Comparison of ENCODE assay signal across 18 cellular contexts in the genomic region with DNA sequence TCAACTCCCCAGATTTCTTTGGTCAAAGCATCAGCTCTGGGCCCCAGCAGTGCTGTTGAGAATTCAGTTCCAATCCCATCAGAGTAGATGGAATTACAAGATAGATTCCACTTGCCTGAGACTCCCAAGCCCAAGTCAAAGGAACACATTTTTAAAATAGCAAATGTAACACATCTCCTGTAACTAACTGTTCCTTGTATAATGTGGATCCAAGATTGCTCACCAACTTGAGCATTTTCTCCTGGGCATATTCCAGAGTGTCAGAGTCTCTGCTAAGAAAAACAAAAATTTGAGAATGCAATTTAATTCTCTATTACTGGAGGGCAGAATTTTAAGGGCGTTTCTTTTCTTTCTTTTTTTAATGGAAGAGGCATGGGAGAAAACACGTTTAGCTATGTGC.
DNase-seq lines count a peak whose midpoint lies in the region; ATAC-seq and TF ChIP-seq lines count a peak whose summit lies in the region.
"Had no signal": no experiment of that assay in that cellular context is flagged by ENCODE, and none has a peak within 500 bp of the region (broad histone marks: within the 10 kb centered on the region; RNA-seq: fewer than 3 reads in every experiment).

No MANE protein-coding gene starts in this region.

- TF ChIP-seq CTCF in osteocyte (IDR thresholded peaks at IDR 0.05) (no peak), tibial artery (IDR thresholded peaks at IDR 0.05) (no peak), WERI-Rb-1 (IDR thresholded peaks at IDR 0.05; ENCODE audit: low read depth, low read length) (no peak)

- no peak overlapping the region for H3K4me3 Mint-ChIP-seq in osteocyte (ENCODE audit: unreplicated experiment)
- H3K4me3 Mint-ChIP-seq: B cell; CD4-positive, alpha-beta memory T cell had no signal

- no peaks in the 10 kb centered on the region for H3K27me3 Mint-ChIP-seq in osteocyte (ENCODE audit: unreplicated experiment)
- H3K27me3 Mint-ChIP-seq: B cell; CD4-positive, alpha-beta memory T cell had no signal

- H3K27ac ChIP-seq in tibial artery (peak overlapping the region; percentile 1 to 8), WERI-Rb-1 (no peak overlapping the region)
- H3K27ac ChIP-seq: HL-60 had no signal

- no peaks in the 10 kb centered on the region for H3K36me3 Mint-ChIP-seq in osteocyte (ENCODE audit: unreplicated experiment)
- H3K36me3 Mint-ChIP-seq: CD4-positive, alpha-beta memory T cell had no signal

- H3K4me1 ChIP-seq in tibial artery, result peaks cover 0 to 16% (median 2%) of the 10 kb centered on the region in 4 donors
- H3K4me1 ChIP-seq: HAP-1 had no signal

- no peaks in the 10 kb centered on the region for H3K9me3 ChIP-seq in tibial artery
- H3K9me3 ChIP-seq in WERI-Rb-1 (ENCODE audit: severe bottlenecking), result no peaks in the 10 kb centered on the region
- H3K9me3 ChIP-seq: HAP-1 had no signal

- DNase-seq in astrocyte of the hippocampus (ENCODE audit: low read depth, low spot score) (peak; percentile 11), fibroblast of gingiva (ENCODE audit: low read depth) (peak; percentile 15), osteocyte (ENCODE audit: extremely low spot score, unreplicated experiment) (no peak), tibial artery (no peak), WERI-Rb-1 (no peak), dedifferentiated amniotic fluid mesenchymal stem cell (ENCODE audit: extremely low spot score) (no peak)
- DNase-seq: ACHN; C1 segment of cervical spinal cord; CD4-positive, alpha-beta memory T cell; DMS153; DMS79 treated with DMSO at 0.1 percent for 48 hours; EL; GOT3 had no signal

- H3K4me3 ChIP-seq in tibial artery (no peak overlapping the region), WERI-Rb-1 (ENCODE audit: low read depth, low read length) (no peak overlapping the region)
- H3K4me3 ChIP-seq: HAP-1 had no signal

- H3K27me3 ChIP-seq in tibial artery, result no peaks in the 10 kb centered on the region
- H3K27me3 ChIP-seq in WERI-Rb-1 (ENCODE audit: insufficient read depth, low read depth, severe bottlenecking), result no peaks in the 10 kb centered on the region

- H3K9me3 Mint-ChIP-seq in osteocyte (ENCODE audit: unreplicated experiment), result peaks cover 9% of the 10 kb centered on the region

- ATAC-seq in SK-N-SH treated with all-trans-retinoic acid at 6 μM for 48 hours, result no peak
- ATAC-seq in HG03095 (IDR thresholded peaks at IDR 0.05; ENCODE audit: unreplicated experiment), result no peak

- H3K4me1 Mint-ChIP-seq in osteocyte (ENCODE audit: unreplicated experiment), result peaks cover 20% of the 10 kb centered on the region
- H3K4me1 Mint-ChIP-seq: B cell; CD4-positive, alpha-beta memory T cell had no signal

- intact Hi-C loops in tibial artery (cut with DNase I; ENCODE audit: low total_unique reads), result no loop called here

- peak overlapping the region; percentile 53 for H3K27ac Mint-ChIP-seq in osteocyte (ENCODE audit: unreplicated experiment)
- H3K27ac Mint-ChIP-seq: B cell; CD4-positive, alpha-beta memory T cell had no signal

- H3K36me3 ChIP-seq in tibial artery (no peaks in the 10 kb centered on the region), WERI-Rb-1 (no peaks in the 10 kb centered on the region)
- H3K36me3 ChIP-seq: HAP-1 had no signal

TF ChIP-seq in SK-N-SH treated with all-trans-retinoic acid at 6 μM for 48 hours, 23 proteins besides CTCF, POLR2A, EP300 and RAD21:
- no peak for TF ChIP-seq ESRRG (CRISPR knock-in tag; IDR thresholded peaks at IDR 0.05)
- no peak for TF ChIP-seq CSDC2 (CRISPR knock-in tag; IDR thresholded peaks at IDR 0.05)
- TF ChIP-seq, protein P1, sequence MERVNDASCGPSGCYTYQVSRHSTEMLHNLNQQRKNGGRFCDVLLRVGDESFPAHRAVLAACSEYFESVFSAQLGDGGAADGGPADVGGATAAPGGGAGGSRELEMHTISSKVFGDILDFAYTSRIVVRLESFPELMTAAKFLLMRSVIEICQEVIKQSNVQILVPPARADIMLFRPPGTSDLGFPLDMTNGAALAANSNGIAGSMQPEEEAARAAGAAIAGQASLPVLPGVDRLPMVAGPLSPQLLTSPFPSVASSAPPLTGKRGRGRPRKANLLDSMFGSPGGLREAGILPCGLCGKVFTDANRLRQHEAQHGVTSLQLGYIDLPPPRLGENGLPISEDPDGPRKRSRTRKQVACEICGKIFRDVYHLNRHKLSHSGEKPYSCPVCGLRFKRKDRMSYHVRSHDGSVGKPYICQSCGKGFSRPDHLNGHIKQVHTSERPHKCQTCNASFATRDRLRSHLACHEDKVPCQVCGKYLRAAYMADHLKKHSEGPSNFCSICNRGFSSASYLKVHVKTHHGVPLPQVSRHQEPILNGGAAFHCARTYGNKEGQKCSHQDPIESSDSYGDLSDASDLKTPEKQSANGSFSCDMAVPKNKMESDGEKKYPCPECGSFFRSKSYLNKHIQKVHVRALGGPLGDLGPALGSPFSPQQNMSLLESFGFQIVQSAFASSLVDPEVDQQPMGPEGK (CRISPR knock-in tag; IDR thresholded peaks at IDR 0.05; ENCODE audit: borderline replicate concordance), result no peak
- no peak for TF ChIP-seq ZNF565 (CRISPR knock-in tag; conservative IDR thresholded peaks at IDR 0.05; ENCODE audit: low read depth)
- no peak for TF ChIP-seq TOX (CRISPR knock-in tag; IDR thresholded peaks at IDR 0.05; ENCODE audit: borderline replicate concordance)
- TF ChIP-seq, protein P2, sequence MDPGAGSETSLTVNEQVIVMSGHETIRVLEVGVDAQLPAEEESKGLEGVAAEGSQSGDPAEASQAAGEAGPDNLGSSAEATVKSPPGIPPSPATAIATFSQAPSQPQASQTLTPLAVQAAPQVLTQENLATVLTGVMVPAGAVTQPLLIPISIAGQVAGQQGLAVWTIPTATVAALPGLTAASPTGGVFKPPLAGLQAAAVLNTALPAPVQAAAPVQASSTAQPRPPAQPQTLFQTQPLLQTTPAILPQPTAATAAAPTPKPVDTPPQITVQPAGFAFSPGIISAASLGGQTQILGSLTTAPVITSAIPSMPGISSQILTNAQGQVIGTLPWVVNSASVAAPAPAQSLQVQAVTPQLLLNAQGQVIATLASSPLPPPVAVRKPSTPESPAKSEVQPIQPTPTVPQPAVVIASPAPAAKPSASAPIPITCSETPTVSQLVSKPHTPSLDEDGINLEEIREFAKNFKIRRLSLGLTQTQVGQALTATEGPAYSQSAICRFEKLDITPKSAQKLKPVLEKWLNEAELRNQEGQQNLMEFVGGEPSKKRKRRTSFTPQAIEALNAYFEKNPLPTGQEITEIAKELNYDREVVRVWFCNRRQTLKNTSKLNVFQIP (CRISPR knock-in tag; IDR thresholded peaks at IDR 0.05; ENCODE audit: borderline replicate concordance, low read depth), result no peak
- TF ChIP-seq, protein P3, sequence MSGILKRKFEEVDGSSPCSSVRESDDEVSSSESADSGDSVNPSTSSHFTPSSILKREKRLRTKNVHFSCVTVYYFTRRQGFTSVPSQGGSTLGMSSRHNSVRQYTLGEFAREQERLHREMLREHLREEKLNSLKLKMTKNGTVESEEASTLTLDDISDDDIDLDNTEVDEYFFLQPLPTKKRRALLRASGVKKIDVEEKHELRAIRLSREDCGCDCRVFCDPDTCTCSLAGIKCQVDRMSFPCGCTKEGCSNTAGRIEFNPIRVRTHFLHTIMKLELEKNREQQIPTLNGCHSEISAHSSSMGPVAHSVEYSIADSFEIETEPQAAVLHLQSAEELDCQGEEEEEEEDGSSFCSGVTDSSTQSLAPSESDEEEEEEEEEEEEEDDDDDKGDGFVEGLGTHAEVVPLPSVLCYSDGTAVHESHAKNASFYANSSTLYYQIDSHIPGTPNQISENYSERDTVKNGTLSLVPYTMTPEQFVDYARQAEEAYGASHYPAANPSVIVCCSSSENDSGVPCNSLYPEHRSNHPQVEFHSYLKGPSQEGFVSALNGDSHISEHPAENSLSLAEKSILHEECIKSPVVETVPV (CRISPR knock-in tag; IDR thresholded peaks at IDR 0.05), result no peak
- TF ChIP-seq ARNTL (CRISPR knock-in tag; IDR thresholded peaks at IDR 0.05; ENCODE audit: borderline replicate concordance, low read depth), result no peak
- no peak for TF ChIP-seq BACH2 (CRISPR knock-in tag; IDR thresholded peaks at IDR 0.05; ENCODE audit: borderline replicate concordance)
- TF ChIP-seq, protein P4, sequence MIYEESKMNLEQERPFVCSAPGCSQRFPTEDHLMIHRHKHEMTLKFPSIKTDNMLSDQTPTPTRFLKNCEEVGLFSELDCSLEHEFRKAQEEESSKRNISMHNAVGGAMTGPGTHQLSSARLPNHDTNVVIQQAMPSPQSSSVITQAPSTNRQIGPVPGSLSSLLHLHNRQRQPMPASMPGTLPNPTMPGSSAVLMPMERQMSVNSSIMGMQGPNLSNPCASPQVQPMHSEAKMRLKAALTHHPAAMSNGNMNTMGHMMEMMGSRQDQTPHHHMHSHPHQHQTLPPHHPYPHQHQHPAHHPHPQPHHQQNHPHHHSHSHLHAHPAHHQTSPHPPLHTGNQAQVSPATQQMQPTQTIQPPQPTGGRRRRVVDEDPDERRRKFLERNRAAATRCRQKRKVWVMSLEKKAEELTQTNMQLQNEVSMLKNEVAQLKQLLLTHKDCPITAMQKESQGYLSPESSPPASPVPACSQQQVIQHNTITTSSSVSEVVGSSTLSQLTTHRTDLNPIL (CRISPR knock-in tag; IDR thresholded peaks at IDR 0.05; ENCODE audit: low read depth), result no peak
- TF ChIP-seq ZFP30 (CRISPR knock-in tag; IDR thresholded peaks at IDR 0.05), result no peak
- TF ChIP-seq OSR1 (CRISPR knock-in tag; IDR thresholded peaks at IDR 0.05), result no peak
- TF ChIP-seq TCF4 (CRISPR knock-in tag; IDR thresholded peaks at IDR 0.05; ENCODE audit: borderline replicate concordance), result no peak
- TF ChIP-seq RARB (CRISPR knock-in tag; IDR thresholded peaks at IDR 0.05), result no peak

Comparison
In these comparisons a context has a peak if more than half of its experiments do, and no peak if none do; other contexts are left out.
1. DNase-seq: peak in astrocyte of the hippocampus (single experiment) and fibroblast of gingiva (single experiment); none in osteocyte (single experiment), tibial artery (0 of 2), WERI-Rb-1 (single experiment) and dedifferentiated amniotic fluid mesenchymal stem cell (single experiment).